In genomic region chr6:140644017-140644416, GRCh38 we compare ENCODE assay signal across 30 cellular contexts.
"Had no signal": no experiment of that assay in that cellular context is flagged by ENCODE, and none has a peak within 500 bp of the region (broad histone marks: within the 10 kb centered on the region; RNA-seq: fewer than 3 reads in every experiment).

No MANE protein-coding gene starts in this region.

- H3K36me3 ChIP-seq: adrenal gland, esophagus squamous epithelium, gastroesophageal sphincter, WERI-Rb-1 had no signal

- FAIRE-seq: colon, endometrium, endothelial cell of umbilical vein had no signal

- DNase-seq: activated B cell treated with CpG ODN at 0.5 μM for 24 hours; activated CD4-positive, alpha-beta T cell treated with anti-CD3 and anti-CD28 coated beads for 48 hours; activated CD4-positive, alpha-beta T cell treated with anti-CD3 and anti-CD28 coated beads, Interleukin-2, amount 50 U/mL, for 1 hour; activated CD4-positive, alpha-beta T cell treated with anti-CD3 and anti-CD28 coated beads, Interleukin-2, amount 50 U/mL, for 48 hours; activated CD8-positive, alpha-beta memory T cell treated with anti-CD3 and anti-CD28 coated beads for 24 hours; activated CD8-positive, alpha-beta T cell treated with anti-CD3 and anti-CD28 coated beads for 36 hours; activated effector memory CD4-positive, alpha-beta T cell treated with Interleukin-2 at 50 U/mL for 16 hours; activated gamma-delta T cell treated with Interleukin-2 at 50 U/mL for 16 hours; activated naive CD4-positive, alpha-beta T cell treated with anti-CD3 and anti-CD28 coated beads, Interleukin-2, amount 50 U/mL, for 16 hours; activated naive CD4-positive, alpha-beta T cell treated with Interleukin-2 at 50 U/mL for 16 hours; activated T-cell treated with anti-CD3 and anti-CD28 coated beads, Interleukin-2, amount 50 U/mL, for 4 hours; adrenal gland; aorta; body of pancreas; cortex of kidney; dermis blood vessel endothelial cell; effector CD4-positive, alpha-beta T cell; esophagus squamous epithelium; foreskin melanocyte; T-helper 1 cell; T-helper 17 cell; T1000; WERI-Rb-1 had no signal

- H3K9me3 ChIP-seq: body of pancreas had no signal

- ATAC-seq: activated CD4-positive, CD25-positive, alpha-beta regulatory T cell treated with anti-CD3 and anti-CD28 coated beads, Interleukin-2, amount 50 U/mL, for 24 hours; activated CD8-positive, alpha-beta T cell treated with anti-CD3 and anti-CD28 coated beads for 36 hours; activated T-cell treated with anti-CD3 and anti-CD28 coated beads, Interleukin-2, amount 50 U/mL, for 4 hours; activated T-helper 17 cell treated with anti-CD3 and anti-CD28 coated beads, Interleukin-2, amount 50 U/mL, for 72 hours; body of pancreas; gastroesophageal sphincter; T-helper 17 cell had no signal

- H3K4me1 ChIP-seq: adrenal gland, body of pancreas, esophagus squamous epithelium, gastroesophageal sphincter had no signal

- H3K27ac ChIP-seq: adrenal gland, body of pancreas, epithelial cell of prostate, esophagus squamous epithelium, gastroesophageal sphincter, WERI-Rb-1 had no signal

- H3K4me3 ChIP-seq: adrenal gland, body of pancreas, esophagus squamous epithelium, gastroesophageal sphincter had no signal
